ENCODE assay signal across 19 cellular contexts in genomic region chr2:74646201-74646600, GRCh38. TPM values are rescaled to one million over a fixed set of nuclear protein-coding genes. Genes with fewer than 3 reads are reported as not detected.
"Had no signal": no experiment of that assay in that cellular context is flagged by ENCODE, and none has a peak within 500 bp of the region (broad histone marks: within the 10 kb centered on the region; RNA-seq: fewer than 3 reads in every experiment).

No MANE protein-coding gene starts in this region.

- H3K4me1 ChIP-seq: adrenal gland, parathyroid adenoma, uterus had no signal

- H3K27me3 ChIP-seq: hepatocyte had no signal

- DNase-seq: activated CD4-positive, alpha-beta memory T cell treated with anti-CD3 and anti-CD28 coated beads for 36 hours; activated CD4-positive, alpha-beta T cell treated with anti-CD3 and anti-CD28 coated beads for 1 hour; activated CD8-positive, alpha-beta memory T cell treated with anti-CD3 and anti-CD28 coated beads, Interleukin-2, amount 10 ng/mL, durations not matched to agents 7 days and 5 days; activated effector memory CD4-positive, alpha-beta T cell treated with Interleukin-2 at 50 U/mL for 16 hours; activated naive CD4-positive, alpha-beta T cell treated with anti-CD3 and anti-CD28 coated beads, Interleukin-2, amount 50 U/mL, for 16 hours; activated T-cell treated with anti-CD3 and anti-CD28 coated beads, Interleukin-2, amount 50 U/mL, for 24 hours; adrenal gland; caudate nucleus; natural killer cell; sigmoid colon; stimulated activated CD4-positive, alpha-beta T cell treated with anti-CD3 and anti-CD28 coated beads, Interleukin-1b, Interleukin-23, amount 100 ng/mL, for 48 hours; uterus had no signal

- H3K79me2 ChIP-seq: hepatocyte, parathyroid adenoma had no signal

- H3K9me3 ChIP-seq: adrenal gland, esophagus muscularis mucosa, neutrophil, sigmoid colon, uterus had no signal

- H3K4me3 ChIP-seq: adrenal gland, coronary artery, esophagus muscularis mucosa, hepatocyte, sigmoid colon, uterus had no signal

- ATAC-seq: activated CD8-positive, alpha-beta memory T cell treated with anti-CD3 and anti-CD28 coated beads, Interleukin-2, amount 10 ng/mL, durations not matched to agents 7 days and 5 days; left lobe of liver; natural killer cell had no signal

- H3K9ac ChIP-seq: parathyroid adenoma had no signal

- H3K4me2 ChIP-seq: hepatocyte had no signal

- H3K36me3 ChIP-seq: adrenal gland, esophagus muscularis mucosa, neutrophil, sigmoid colon, uterus had no signal

- H2AFZ ChIP-seq: hepatocyte, parathyroid adenoma had no signal

- H3K27ac ChIP-seq: adrenal gland, coronary artery, esophagus muscularis mucosa, hepatocyte, neutrophil, parathyroid adenoma, sigmoid colon, uterus had no signal

RNA-seq across cellular contexts. Expression of gene M1AP, which starts 1.9 kb away (rescaled TPM):
- total RNA-seq: activated CD4-positive, alpha-beta memory T cell treated with anti-CD3 and anti-CD28 coated beads for 36 hours; activated CD8-positive, alpha-beta memory T cell treated with anti-CD3 and anti-CD28 coated beads, Interleukin-2, amount 10 ng/mL, durations not matched to agents 7 days and 5 days; glomerular endothelial cell; left lobe of liver; natural killer cell had no signal
